ENCODE assay signal across 23 cellular contexts in the genomic region with DNA sequence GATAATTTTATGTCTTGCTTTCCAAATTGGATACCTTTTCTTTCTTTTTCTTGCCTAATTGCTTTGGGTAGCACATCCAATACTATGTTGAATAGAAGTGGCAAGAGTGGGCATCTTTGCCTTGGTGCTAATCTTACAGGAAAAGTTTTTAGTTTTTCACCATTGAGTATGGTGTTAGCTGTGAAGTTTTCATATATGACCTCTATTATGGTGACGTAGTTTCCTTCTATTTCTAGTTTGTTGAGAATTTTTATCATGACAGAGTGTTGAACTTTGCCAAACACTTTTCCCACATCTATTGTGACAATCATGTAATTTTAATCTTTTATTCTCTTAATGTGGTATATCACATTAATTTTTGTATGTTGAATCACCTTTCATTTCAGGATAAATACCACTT.
DNase-seq lines count a peak whose midpoint lies in the region; ATAC-seq, FAIRE-seq and TF ChIP-seq lines count a peak whose summit lies in the region.
"Had no signal": no experiment of that assay in that cellular context is flagged by ENCODE, and none has a peak within 500 bp of the region (broad histone marks: within the 10 kb centered on the region; RNA-seq: fewer than 3 reads in every experiment).

No MANE protein-coding gene starts in this region.

- H3K4me3 Mint-ChIP-seq in MCF 10A (ENCODE audit: unreplicated experiment) (no peak overlapping the region), natural killer cell (peak overlapping the region; percentile 78), endodermal cell (no peak overlapping the region)
- H3K4me3 Mint-ChIP-seq in central memory CD8-positive, alpha-beta T cell: no peak overlapping the region
- H3K4me3 Mint-ChIP-seq: CD4-positive, alpha-beta memory T cell; HFFc6 had no signal

- no peak for ATAC-seq in central memory CD8-positive, alpha-beta T cell (replicated peaks; ENCODE audit: extremely low read depth, poor library complexity, severe bottlenecking)
- ATAC-seq in natural killer cell: peak; percentile 29 to 59 (median 48)
- ATAC-seq: A549 had no signal

- no peak overlapping the region for H3K27ac ChIP-seq in mammary epithelial cell (ENCODE audit: insufficient read depth, low read depth, low read length)
- no peak overlapping the region for H3K27ac ChIP-seq in endodermal cell (ENCODE audit: low read depth, low read length)
- H3K27ac ChIP-seq: A549; BLaER1 treated with 17β-estradiol and CSF1 and Interleukin-3, amounts not matched to agents 10 nM and 100 nM had no signal

- H3K27me3 ChIP-seq in mammary epithelial cell (ENCODE audit: insufficient read depth, low read length) (no peaks in the 10 kb centered on the region), endodermal cell (ENCODE audit: control insufficient read depth, insufficient read depth, low read length, poor library complexity, severe bottlenecking) (peaks cover 31% of the 10 kb centered on the region)
- H3K27me3 ChIP-seq: BE2C; BLaER1 treated with 17β-estradiol and CSF1 and Interleukin-3, amounts not matched to agents 10 nM and 100 nM had no signal

- no peak overlapping the region for H2AFZ ChIP-seq in mammary epithelial cell (ENCODE audit: low read depth, low read length)

- H3K9me3 Mint-ChIP-seq in MCF 10A (ENCODE audit: unreplicated experiment) (no peaks in the 10 kb centered on the region), natural killer cell (peaks cover 4 to 10% of the 10 kb centered on the region in 2 donors), endodermal cell (peaks cover 12% of the 10 kb centered on the region)
- H3K9me3 Mint-ChIP-seq in central memory CD8-positive, alpha-beta T cell: no peaks in the 10 kb centered on the region

- H3K9me3 ChIP-seq in mammary epithelial cell (replicated peaks; ENCODE audit: insufficient read depth, low read length) (no peaks in the 10 kb centered on the region), endodermal cell (ENCODE audit: control insufficient read depth, low read length) (peaks cover 10% of the 10 kb centered on the region)
- H3K9me3 ChIP-seq: A549, BE2C, HAP-1 had no signal

- BruUV-seq in mammary epithelial cell (replicated peaks; lab: Mats Ljungman, UMichigan) (no TSS peak), MCF 10A (replicated peaks; lab: Mats Ljungman, UMichigan) (no TSS peak)

- H3K4me1 Mint-ChIP-seq in MCF 10A (ENCODE audit: insufficient read depth, unreplicated experiment) (no peaks in the 10 kb centered on the region), natural killer cell (peaks cover 55 to 61% of the 10 kb centered on the region in 2 donors), endodermal cell (no peaks in the 10 kb centered on the region)
- peaks cover 22% of the 10 kb centered on the region for H3K4me1 Mint-ChIP-seq in central memory CD8-positive, alpha-beta T cell

- H3K4me3 ChIP-seq in mammary epithelial cell (replicated peaks in 1 of 3; ENCODE audit: insufficient read depth in 1 of 3, low read depth in 2 of 3, low read length in 3 of 3) (no peak overlapping the region), endodermal cell (ENCODE audit: low read length) (no peak overlapping the region)
- H3K4me3 ChIP-seq: A549; BLaER1 treated with 17β-estradiol and CSF1 and Interleukin-3, amounts not matched to agents 10 nM and 100 nM; HAP-1 had no signal

- H3K9ac ChIP-seq in mammary epithelial cell (ENCODE audit: insufficient read depth, low read length) (no peak overlapping the region), endodermal cell (ENCODE audit: extremely low read depth, low read length, poor library complexity, severe bottlenecking) (no peak overlapping the region)
- H3K9ac ChIP-seq: BLaER1 treated with 17β-estradiol and CSF1 and Interleukin-3, amounts not matched to agents 10 nM and 100 nM had no signal

- DNase-seq in mammary epithelial cell: no peak
- no peak for DNase-seq in MCF 10A (ENCODE audit: unreplicated experiment)
- DNase-seq in central memory CD8-positive, alpha-beta T cell (ENCODE audit: low spot score in 2 of 2): no peak
- no peak for DNase-seq in natural killer cell
- DNase-seq in C1 segment of cervical spinal cord (lab: John Stamatoyannopoulos, UW): no peak
- no peak for DNase-seq in RCC 7860 (ENCODE audit: low spot score)
- DNase-seq in endodermal cell: no peak
- DNase-seq: 8988T; ACHN; AML-193; BE2C; CD4-positive, alpha-beta memory T cell; COR-L47; DMS153; DND-41; GOT3; HFFc6 had no signal

- no peaks in the 10 kb centered on the region for H4K20me1 ChIP-seq in mammary epithelial cell (ENCODE audit: insufficient read depth, low read length)
- H4K20me1 ChIP-seq: BLaER1 treated with 17β-estradiol and CSF1 and Interleukin-3, amounts not matched to agents 10 nM and 100 nM had no signal

- FAIRE-seq in RCC 7860 (lab: Jason Lieb, UNC): no peak
- FAIRE-seq: A549, G401.6, GM12892, H54 had no signal

- in situ Hi-C loops in mammary epithelial cell (cut with MboI; ENCODE audit: low sequenced_read_pairs in 2 of 2): no loop called here

- CTCF ChIA-PET in mammary epithelial cell (lab: Charles Lee; ENCODE audit: low non-redundant PET): interaction anchor here (0.6 kb wide), 1 partner anchor 43 kb away, joined by 3 read pairs; no protein-coding TSS in a partner anchor
- CTCF ChIA-PET in MCF 10A (lab: Yijun Ruan, JAX): no interaction called here

- H3K27me3 Mint-ChIP-seq in MCF 10A (ENCODE audit: insufficient read depth, unreplicated experiment): no peaks in the 10 kb centered on the region
- H3K27me3 Mint-ChIP-seq in central memory CD8-positive, alpha-beta T cell: no peaks in the 10 kb centered on the region
- no peaks in the 10 kb centered on the region for H3K27me3 Mint-ChIP-seq in natural killer cell (ENCODE audit: low read depth in 2 of 2)
- H3K27me3 Mint-ChIP-seq in endodermal cell (ENCODE audit: insufficient read depth): no peaks in the 10 kb centered on the region
- H3K27me3 Mint-ChIP-seq: CD4-positive, alpha-beta memory T cell had no signal

- TF ChIP-seq CTCF in mammary epithelial cell (conservative IDR thresholded peaks at IDR 0.05 in 1 of 2, IDR thresholded peaks at IDR 0.05 in 1 of 2; ENCODE audit: extremely low read depth in 1 of 2, insufficient read depth in 1 of 2, low read depth in 1 of 2, low read length in 2 of 2) (no peak), MCF 10A (IDR thresholded peaks at IDR 0.05; ENCODE audit: unreplicated experiment) (no peak), natural killer cell (IDR thresholded peaks at IDR 0.05) (no peak), endodermal cell (conservative IDR thresholded peaks at IDR 0.05) (no peak)

- H3K27ac Mint-ChIP-seq in MCF 10A (ENCODE audit: low read depth, unreplicated experiment) (no peak overlapping the region), natural killer cell (peak overlapping the region; percentile 82 to 90), endodermal cell (no peak overlapping the region)
- peak overlapping the region; percentile 23 for H3K27ac Mint-ChIP-seq in central memory CD8-positive, alpha-beta T cell (ENCODE audit: low read depth)
- H3K27ac Mint-ChIP-seq: CD4-positive, alpha-beta memory T cell; HFFc6 had no signal

- H3K4me1 ChIP-seq in mammary epithelial cell (ENCODE audit: insufficient read depth, low read length) (no peaks in the 10 kb centered on the region), endodermal cell (ENCODE audit: control insufficient read depth, insufficient read depth, low read length) (no peaks in the 10 kb centered on the region)
- H3K4me1 ChIP-seq: A549, BE2C, HAP-1 had no signal

- dilution Hi-C loops in mammary epithelial cell (cut with HindIII; ENCODE audit: low sequenced_read_pairs): no loop called here

- H3K36me3 Mint-ChIP-seq in MCF 10A (ENCODE audit: insufficient read depth, unreplicated experiment): no peaks in the 10 kb centered on the region
- peaks cover 2% of the 10 kb centered on the region for H3K36me3 Mint-ChIP-seq in central memory CD8-positive, alpha-beta T cell (ENCODE audit: insufficient read depth)
- no peaks in the 10 kb centered on the region for H3K36me3 Mint-ChIP-seq in natural killer cell
- H3K36me3 Mint-ChIP-seq in endodermal cell (ENCODE audit: low read depth): no peaks in the 10 kb centered on the region
- H3K36me3 Mint-ChIP-seq: CD4-positive, alpha-beta memory T cell had no signal

- 87% methylated on average over 1 of the region's 1 CpG for WGBS in mammary epithelial cell (ENCODE audit: low coverage, missing lambda C conversion rate)
- WGBS in endodermal cell (ENCODE audit: insufficient coverage in 1 of 2, insufficient read length in 1 of 2), 2 experiments: 71% methylated on average over 1 of the region's 1 CpG; no CpG with 5 or more reads in 1 of the 2 experiments

- peak overlapping the region; percentile 53 for H3K4me2 ChIP-seq in mammary epithelial cell (ENCODE audit: insufficient read depth, low read depth, low read length)
- H3K4me2 ChIP-seq: A549 had no signal

- H3K36me3 ChIP-seq in mammary epithelial cell (ENCODE audit: insufficient read depth, low read length) (no peaks in the 10 kb centered on the region), endodermal cell (ENCODE audit: control insufficient read depth, insufficient read depth, low read length) (no peaks in the 10 kb centered on the region)
- H3K36me3 ChIP-seq: BE2C; BLaER1 treated with 17β-estradiol and CSF1 and Interleukin-3, amounts not matched to agents 10 nM and 100 nM; HAP-1 had no signal

- intact Hi-C loops in mammary epithelial cell (cut with micrococcal nuclease) (no loop called here), MCF 10A (cut with micrococcal nuclease) (no loop called here), natural killer cell (cut with micrococcal nuclease) (loop anchor here (1.0 to 5.0 kb wide), 3 partner anchors 36 to 106 kb away; no protein-coding TSS in a partner anchor)

- POLR2A ChIA-PET in MCF 10A (lab: Yijun Ruan, JAX): no interaction called here

- H3K79me2 ChIP-seq in mammary epithelial cell (ENCODE audit: insufficient read depth, low read length): no peaks in the 10 kb centered on the region

Comparison
In these comparisons a context has a peak if more than half of its experiments do, and no peak if none do; other contexts are left out.
1. H3K27ac Mint-ChIP-seq: peak in central memory CD8-positive, alpha-beta T cell (single experiment) and natural killer cell (2 of 2); none in MCF 10A (single experiment) and endodermal cell (single experiment).